ENCODE assay signal across 9 cellular contexts in genomic region chr16:11354733-11355574, GRCh38. TPM values are rescaled to one million over a fixed set of nuclear protein-coding genes. Genes with fewer than 3 reads are reported as not detected.
DNase-seq lines count a peak whose midpoint lies in the region; ATAC-seq lines count a peak whose summit lies in the region.
"Had no signal": no experiment of that assay in that cellular context is flagged by ENCODE, and none has a peak within 500 bp of the region (broad histone marks: within the 10 kb centered on the region; RNA-seq: fewer than 3 reads in every experiment).

No MANE protein-coding gene starts in this region.

- H3K23ac ChIP-seq in neuronal stem cell (ENCODE audit: low read depth, low read length, poor library complexity), result no peak overlapping the region

- H3K36me3 Mint-ChIP-seq in T-helper 17 cell (ENCODE audit: low read depth), result no peaks in the 10 kb centered on the region

- no peak overlapping the region for H3K14ac ChIP-seq in neuronal stem cell (ENCODE audit: low read length)

- ATAC-seq in GM18520 (IDR thresholded peaks at IDR 0.05; ENCODE audit: unreplicated experiment), result peak; percentile 70
- peak; percentile 47 for ATAC-seq in HG02973 (IDR thresholded peaks at IDR 0.05; ENCODE audit: unreplicated experiment)
- peak; percentile 85 for ATAC-seq in T-helper 17 cell
- ATAC-seq: Panc1 had no signal

- H3K27ac Mint-ChIP-seq in T-helper 17 cell, result peak overlapping the region; percentile 81

- H3K27ac ChIP-seq in neuronal stem cell (replicated peaks; ENCODE audit: low read length), result no peak overlapping the region

- H3K9ac ChIP-seq in adipocyte (ENCODE audit: low read length) (no peak overlapping the region), neuronal stem cell (ENCODE audit: low read depth, low read length, poor library complexity) (no peak overlapping the region)

- no peaks in the 10 kb centered on the region for H3K79me1 ChIP-seq in neuronal stem cell (ENCODE audit: low read depth, low read length)

- no peak overlapping the region for H2BK5ac ChIP-seq in neuronal stem cell (ENCODE audit: low read length)

- H3K4me1 ChIP-seq in adipocyte (ENCODE audit: control insufficient read depth, insufficient read depth, low read length) (peaks cover 22% of the 10 kb centered on the region), neuronal stem cell (ENCODE audit: control insufficient read depth in 2 of 2, insufficient read depth in 1 of 2, low read depth in 1 of 2, low read length in 2 of 2) (peaks cover 0 to 8% of the 10 kb centered on the region in 2 donors)

- H3K4me3 ChIP-seq in adipocyte (ENCODE audit: low read length) (no peak overlapping the region), neuronal stem cell (ENCODE audit: low read length in 2 of 2) (peak overlapping the region in 1 of 2 donors; percentile 23)

- H3K27me3 ChIP-seq in adipocyte (replicated peaks; ENCODE audit: control insufficient read depth, insufficient read depth, low read length) (no peaks in the 10 kb centered on the region), neuronal stem cell (ENCODE audit: control insufficient read depth in 3 of 3, insufficient read depth in 3 of 3, low read depth in 1 of 3, low read length in 3 of 3) (no peaks in the 10 kb centered on the region)

- H4K91ac ChIP-seq in neuronal stem cell (ENCODE audit: low read depth, low read length, poor library complexity), result no peak overlapping the region

- no CpG with 5 or more reads among the region's 11 CpGs for WGBS in neuronal stem cell (ENCODE audit: extremely low coverage in 2 of 2, insufficient read length in 2 of 2, insufficient replicate concordance in 1 of 2), 2 donors

- H3K18ac ChIP-seq in neuronal stem cell (ENCODE audit: low read length), result no peak overlapping the region

- DNase-seq in T-helper 17 cell, result peak in 2 of 3 donors; percentile 25 to 34
- peak; percentile 70 for DNase-seq in adipocyte (ENCODE audit: low read depth)
- peak; percentile 87 for DNase-seq in stimulated activated CD4-positive, alpha-beta T cell treated with anti-CD3 and anti-CD28 coated beads, Interleukin-15, amount 100 ng/mL, for 24 hours
- DNase-seq in COLO829 (ENCODE audit: low spot score), result no peak
- no peak for DNase-seq in neuronal stem cell (ENCODE audit: low spot score)
- no peak for DNase-seq in C1 segment of cervical spinal cord (lab: John Stamatoyannopoulos, UW)

- H3K27me3 Mint-ChIP-seq in T-helper 17 cell, result peaks cover 12% of the 10 kb centered on the region

- H2BK12ac ChIP-seq in neuronal stem cell (ENCODE audit: low read length), result no peak overlapping the region

- H2BK120ac ChIP-seq in neuronal stem cell (ENCODE audit: low read depth, low read length), result no peak overlapping the region

- H2BK15ac ChIP-seq in neuronal stem cell (ENCODE audit: low read length), result no peak overlapping the region

- peak overlapping the region; percentile 80 for H3K4me3 Mint-ChIP-seq in T-helper 17 cell

- no peaks in the 10 kb centered on the region for H3K9me3 ChIP-seq in T-helper 17 cell (ENCODE audit: control insufficient read depth, low read length, poor library complexity, severe bottlenecking)
- no peaks in the 10 kb centered on the region for H3K9me3 ChIP-seq in adipocyte (ENCODE audit: control insufficient read depth, low read length)
- peaks cover 2 to 8% of the 10 kb centered on the region in 2 donors for H3K9me3 ChIP-seq in neuronal stem cell (replicated peaks in 1 of 2; ENCODE audit: control insufficient read depth in 2 of 2, insufficient read depth in 1 of 2, low read depth in 1 of 2, low read length in 2 of 2)

- no peak overlapping the region for H4K8ac ChIP-seq in neuronal stem cell (ENCODE audit: low read depth, low read length)

- no peak overlapping the region for H2AFZ ChIP-seq in neuronal stem cell (ENCODE audit: low read length)

- H3K4me2 ChIP-seq in neuronal stem cell (ENCODE audit: insufficient read depth, low read length, poor library complexity, severe bottlenecking), result no peak overlapping the region

- H3K4me1 Mint-ChIP-seq in T-helper 17 cell, result peaks cover 27% of the 10 kb centered on the region

- no peak overlapping the region for H2AK5ac ChIP-seq in neuronal stem cell (ENCODE audit: low read depth, low read length)

- H3K36me3 ChIP-seq in adipocyte (ENCODE audit: control insufficient read depth, insufficient read depth, low read length, severe bottlenecking), result no peaks in the 10 kb centered on the region
- peaks cover 2 to 47% of the 10 kb centered on the region in 2 donors for H3K36me3 ChIP-seq in neuronal stem cell (replicated peaks in 1 of 2; ENCODE audit: control insufficient read depth in 2 of 2, insufficient read depth in 2 of 2, low read length in 2 of 2)

- no peak overlapping the region for H3K4ac ChIP-seq in neuronal stem cell (ENCODE audit: low read length)

RNA-seq across cellular contexts. Expression of gene RMI2, which starts 9.7 kb away (rescaled TPM):
- 1 to 10 TPM; 1.4 to 2.1 TPM for total RNA-seq in T-helper 17 cell
- polyA plus RNA-seq in neuronal stem cell (2013, experiment 1 of 2), result 48.2 TPM
- 49.5 TPM for polyA plus RNA-seq in neuronal stem cell (2013, experiment 2 of 2)

Comparison
In these comparisons a context has a peak if more than half of its experiments do, and no peak if none do; other contexts are left out.
1. DNase-seq: peak in T-helper 17 cell (2 of 3), adipocyte (single experiment) and stimulated activated CD4-positive, alpha-beta T cell treated with anti-CD3 and anti-CD28 coated beads, Interleukin-15, amount 100 ng/mL, for 24 hours (single experiment); none in COLO829 (single experiment), neuronal stem cell (single experiment) and C1 segment of cervical spinal cord (0 of 14).
2. Peak in every context shown above with its lines, with median percentiles within 50 percentile points of each other: ATAC-seq.